22 cellular contexts compared by ENCODE assay signal in the genomic region with DNA sequence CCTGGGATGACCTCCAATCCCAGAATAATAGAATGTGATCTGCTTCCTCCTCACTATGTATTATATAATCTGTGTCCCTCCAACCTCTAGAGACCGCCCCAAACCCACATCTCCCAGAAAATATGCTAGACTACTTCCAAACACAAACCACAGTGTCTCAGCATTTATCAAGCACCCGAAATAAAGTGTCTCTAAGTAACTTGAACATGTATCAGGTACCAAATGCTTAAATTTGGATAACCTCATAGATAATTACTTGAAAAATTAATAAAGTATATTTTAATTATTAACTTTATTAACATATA. TPM values are rescaled to one million over a fixed set of nuclear protein-coding genes. Genes with fewer than 3 reads are reported as not detected.
DNase-seq lines count a peak whose midpoint lies in the region; TF ChIP-seq lines count a peak whose summit lies in the region.
"Had no signal": no experiment of that assay in that cellular context is flagged by ENCODE, and none has a peak within 500 bp of the region (broad histone marks: within the 10 kb centered on the region; RNA-seq: fewer than 3 reads in every experiment).

No MANE protein-coding gene starts in this region.

- H3K4me1 ChIP-seq in OCI-LY3 (ENCODE audit: low read length) (peaks cover 17% of the 10 kb centered on the region; the same call in 1 of the 2 replicates), hepatocyte (ENCODE audit: insufficient read depth) (peaks cover 3% of the 10 kb centered on the region), smooth muscle cell (ENCODE audit: low read depth) (peaks cover 10% of the 10 kb centered on the region)

- no peak overlapping the region for H3K27ac Mint-ChIP-seq in activated CD4-positive, alpha-beta T cell treated with anti-CD3 and anti-CD28 coated beads, Interleukin-2, amount 10 ng/mL, durations not matched to agents 24 days and 14 days
- H3K27ac Mint-ChIP-seq: activated B cell treated with CpG ODN at 0.5 μM for 24 hours; activated naive CD4-positive, alpha-beta T cell treated with anti-CD3 and anti-CD28 coated beads, Interleukin-2, amount 50 U/mL, for 24 hours; activated T-helper 17 cell treated with anti-CD3 and anti-CD28 coated beads, Interleukin-2, amount 50 U/mL, for 72 hours; nephron progenitor cell had no signal

- H3K36me3 ChIP-seq in OCI-LY3 (replicated peaks; ENCODE audit: low read depth, low read length) (no peaks in the 10 kb centered on the region), hepatocyte (replicated peaks; ENCODE audit: insufficient read depth, low read depth) (no peaks in the 10 kb centered on the region), smooth muscle cell (ENCODE audit: low read depth) (peaks cover 7% of the 10 kb centered on the region)
- H3K36me3 ChIP-seq: BE2C had no signal

- H3K4me1 Mint-ChIP-seq in activated CD4-positive, alpha-beta T cell treated with anti-CD3 and anti-CD28 coated beads, Interleukin-2, amount 10 ng/mL, durations not matched to agents 24 days and 14 days, result no peaks in the 10 kb centered on the region
- H3K4me1 Mint-ChIP-seq: activated B cell treated with CpG ODN at 0.5 μM for 24 hours; activated naive CD4-positive, alpha-beta T cell treated with anti-CD3 and anti-CD28 coated beads, Interleukin-2, amount 50 U/mL, for 24 hours; activated T-helper 17 cell treated with anti-CD3 and anti-CD28 coated beads, Interleukin-2, amount 50 U/mL, for 72 hours; immature natural killer cell had no signal

- no peak for DNase-seq in activated CD4-positive, alpha-beta T cell treated with anti-CD3 and anti-CD28 coated beads, Interleukin-2, amount 10 ng/mL, durations not matched to agents 24 days and 14 days
- DNase-seq in activated CD4-positive, alpha-beta T cell treated with anti-CD3 and anti-CD28 coated beads, Interleukin-2, amount 50 U/mL, for 4 hours, result no peak
- DNase-seq in hepatocyte (ENCODE audit: low spot score), result no peak
- DNase-seq in smooth muscle cell (lab: John Stamatoyannopoulos, UW; ENCODE audit: unreplicated experiment), result no peak
- DNase-seq in SIG-M5 (lab: John Stamatoyannopoulos, UW), result no peak
- DNase-seq in NCI-H2227 (lab: John Stamatoyannopoulos, UW; ENCODE audit: unreplicated experiment), result no peak
- no peak for DNase-seq in AG08396 (ENCODE audit: low spot score)
- DNase-seq: activated B cell treated with CpG ODN at 0.5 μM for 24 hours, cerebellar nuclear complex had no signal

- peak overlapping the region; percentile 60 for H3K9ac ChIP-seq in OCI-LY3 (ENCODE audit: low read length)
- no peak overlapping the region for H3K9ac ChIP-seq in smooth muscle cell (ENCODE audit: low read depth)

- no peaks in the 10 kb centered on the region for H3K9me2 ChIP-seq in hepatocyte (replicated peaks; ENCODE audit: insufficient read depth)

- H3K27ac ChIP-seq in OCI-LY3 (ENCODE audit: low read length) (no peak overlapping the region), hepatocyte (peak overlapping the region; percentile 9), smooth muscle cell (ENCODE audit: low read depth) (peak overlapping the region; percentile 73)

- H3F3A ChIP-seq in smooth muscle cell (ENCODE audit: low read depth), result peaks cover 24% of the 10 kb centered on the region

- H3K4me3 ChIP-seq in OCI-LY3 (ENCODE audit: low read length), result peak overlapping the region; percentile 75
- H3K4me3 ChIP-seq in hepatocyte, result no peak overlapping the region
- H3K4me3 ChIP-seq in smooth muscle cell, result no peak overlapping the region

- H3K36me3 Mint-ChIP-seq in activated CD4-positive, alpha-beta T cell treated with anti-CD3 and anti-CD28 coated beads, Interleukin-2, amount 10 ng/mL, durations not matched to agents 24 days and 14 days (ENCODE audit: low read depth), result no peaks in the 10 kb centered on the region
- H3K36me3 Mint-ChIP-seq: activated naive CD4-positive, alpha-beta T cell treated with anti-CD3 and anti-CD28 coated beads, Interleukin-2, amount 50 U/mL, for 24 hours had no signal

- H4K20me1 ChIP-seq in OCI-LY3 (ENCODE audit: insufficient read depth, low read length) (no peaks in the 10 kb centered on the region), hepatocyte (ENCODE audit: insufficient read depth, poor library complexity, severe bottlenecking) (no peaks in the 10 kb centered on the region), smooth muscle cell (ENCODE audit: low read depth) (no peaks in the 10 kb centered on the region)

- peaks cover 6% of the 10 kb centered on the region for H3K9me3 Mint-ChIP-seq in activated CD4-positive, alpha-beta T cell treated with anti-CD3 and anti-CD28 coated beads, Interleukin-2, amount 10 ng/mL, durations not matched to agents 24 days and 14 days

- H2AFZ ChIP-seq in OCI-LY3 (ENCODE audit: low read depth, low read length) (peak overlapping the region; percentile 100), hepatocyte (peak overlapping the region; percentile 20), smooth muscle cell (ENCODE audit: low read depth) (peak overlapping the region; percentile 84)

- H3K4me2 ChIP-seq in OCI-LY3 (ENCODE audit: low read length), result peak overlapping the region; percentile 74
- peak overlapping the region; percentile 38 for H3K4me2 ChIP-seq in hepatocyte
- peak overlapping the region; percentile 76 for H3K4me2 ChIP-seq in smooth muscle cell

- 76% methylated on average over 2 of the region's 2 CpGs for WGBS in hepatocyte (ENCODE audit: low lambda C conversion rate, missing lambda C conversion rate)
- 59% methylated on average over 2 of the region's 2 CpGs for WGBS in smooth muscle cell (ENCODE audit: low lambda C conversion rate)

- 0 out of 2 replicates have a peak, but pooled peaks cover 3% of the 10 kb centered on the region for H3K9me3 ChIP-seq in OCI-LY3 (ENCODE audit: insufficient read depth, low read length)
- peaks cover 12% of the 10 kb centered on the region for H3K9me3 ChIP-seq in hepatocyte (ENCODE audit: low read depth)
- peaks cover 18% of the 10 kb centered on the region for H3K9me3 ChIP-seq in smooth muscle cell (replicated peaks; ENCODE audit: low read depth)
- H3K9me3 ChIP-seq: BE2C had no signal

- no peaks in the 10 kb centered on the region for H3K27me3 ChIP-seq in OCI-LY3 (ENCODE audit: low read depth, low read length)
- no peaks in the 10 kb centered on the region for H3K27me3 ChIP-seq in hepatocyte
- H3K27me3 ChIP-seq in smooth muscle cell (ENCODE audit: low read depth), result no peaks in the 10 kb centered on the region
- H3K27me3 ChIP-seq: BE2C had no signal

- intact Hi-C loops in activated CD4-positive, alpha-beta T cell treated with anti-CD3 and anti-CD28 coated beads, Interleukin-2, amount 10 ng/mL, durations not matched to agents 24 days and 14 days (cut with micrococcal nuclease), result no loop called here

- peaks cover 9% of the 10 kb centered on the region for H3K27me3 Mint-ChIP-seq in activated CD4-positive, alpha-beta T cell treated with anti-CD3 and anti-CD28 coated beads, Interleukin-2, amount 10 ng/mL, durations not matched to agents 24 days and 14 days

- H3K4me3 Mint-ChIP-seq in activated CD4-positive, alpha-beta T cell treated with anti-CD3 and anti-CD28 coated beads, Interleukin-2, amount 10 ng/mL, durations not matched to agents 24 days and 14 days, result peak overlapping the region; percentile 8
- H3K4me3 Mint-ChIP-seq: activated B cell treated with CpG ODN at 0.5 μM for 24 hours; activated naive CD4-positive, alpha-beta T cell treated with anti-CD3 and anti-CD28 coated beads, Interleukin-2, amount 50 U/mL, for 24 hours; activated T-helper 17 cell treated with anti-CD3 and anti-CD28 coated beads, Interleukin-2, amount 50 U/mL, for 72 hours; immature natural killer cell; nephron progenitor cell had no signal

- no peak for TF ChIP-seq CTCF in OCI-LY3 (IDR thresholded peaks at IDR 0.05; ENCODE audit: low read depth, low read length)
- TF ChIP-seq CTCF in hepatocyte (IDR thresholded peaks at IDR 0.05; ENCODE audit: poor library complexity), result no peak
- TF ChIP-seq CTCF in smooth muscle cell (IDR thresholded peaks at IDR 0.05; ENCODE audit: borderline replicate concordance, insufficient read depth, poor library complexity, severe bottlenecking), result no peak

- H3K79me2 ChIP-seq in OCI-LY3 (ENCODE audit: low read length), result no peaks in the 10 kb centered on the region
- H3K79me2 ChIP-seq in hepatocyte, result no peaks in the 10 kb centered on the region
- no peaks in the 10 kb centered on the region for H3K79me2 ChIP-seq in smooth muscle cell (ENCODE audit: low read depth)

RNA-seq across cellular contexts. Expression of a gene that starts 16.1 kb away (rescaled TPM):
- not detected in 2 replicates for total RNA-seq in activated CD4-positive, alpha-beta T cell treated with anti-CD3 and anti-CD28 coated beads, Interleukin-2, amount 10 ng/mL, durations not matched to agents 24 days and 14 days
- total RNA-seq in hepatocyte, result not detected in 2 replicates
- not detected in 2 replicates for polyA plus RNA-seq in hepatocyte
- not detected in 2 replicates for total RNA-seq in smooth muscle cell
- not detected in 2 replicates for polyA plus RNA-seq in smooth muscle cell
- total RNA-seq: activated B cell treated with CpG ODN at 0.5 μM for 24 hours; activated T-helper 17 cell treated with anti-CD3 and anti-CD28 coated beads, Interleukin-2, amount 50 U/mL, for 72 hours; Daoy; epithelial cell of proximal tubule; fibroblast of villous mesenchyme; H7; posterior vena cava; Right ventricle myocardium inferior; urinary bladder had no signal
- polyA plus RNA-seq: immature natural killer cell, urinary bladder had no signal

Comparison
In these comparisons a context has a peak if more than half of its experiments do, and no peak if none do; other contexts are left out.
1. H2AFZ ChIP-seq: peak in every context shown above with its lines; median percentile 100 in OCI-LY3; 84 in smooth muscle cell; 20 in hepatocyte.